ENCODE assay signal across 21 cellular contexts in the genomic region with DNA sequence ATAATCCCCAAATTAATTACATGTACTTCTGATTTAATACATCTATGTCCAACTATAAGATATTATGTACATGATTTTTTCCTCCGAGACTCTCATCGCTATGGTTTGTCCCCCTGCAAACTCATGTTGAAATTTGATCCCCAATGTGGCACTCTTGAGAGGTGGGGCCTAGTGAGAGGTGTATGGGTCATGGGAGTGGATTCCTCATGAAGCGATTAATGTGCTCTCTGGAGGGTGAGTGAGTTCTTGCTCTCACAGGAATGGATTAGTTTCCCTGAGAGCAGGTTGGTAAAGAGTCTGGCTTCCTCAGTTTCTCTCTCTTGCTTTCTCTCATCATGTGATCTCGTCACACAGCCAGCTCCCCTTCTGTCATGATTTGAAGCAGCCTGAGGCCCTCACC. TPM values are rescaled to one million over a fixed set of nuclear protein-coding genes. Genes with fewer than 3 reads are reported as not detected.
DNase-seq lines count a peak whose midpoint lies in the region; ATAC-seq and TF ChIP-seq lines count a peak whose summit lies in the region.
"Had no signal": no experiment of that assay in that cellular context is flagged by ENCODE, and none has a peak within 500 bp of the region (broad histone marks: within the 10 kb centered on the region; RNA-seq: fewer than 3 reads in every experiment).

No MANE protein-coding gene starts in this region.

- no peaks in the 10 kb centered on the region for H3K9me2 ChIP-seq in GM23338 (ENCODE audit: insufficient read depth)

- peak overlapping the region; percentile 54; the same call in 1 of the 2 replicates for H2AFZ ChIP-seq in GM23338

- no peaks in the 10 kb centered on the region for H4K20me1 ChIP-seq in GM23338 (replicated peaks; ENCODE audit: insufficient read depth)
- H4K20me1 ChIP-seq: BLaER1 had no signal

- H3F3A ChIP-seq in GM23338 (replicated peaks; ENCODE audit: low read depth) = no peaks in the 10 kb centered on the region

- ATAC-seq in GM23338 (peak; percentile 18; the same call in 1 of the 3 replicates), HG03039 (IDR thresholded peaks at IDR 0.05; ENCODE audit: unreplicated experiment) (no peak)
- ATAC-seq: K562, Panc1, T-cell had no signal

- no peak for TF ChIP-seq CTCF in Caco-2 (IDR thresholded peaks at IDR 0.05; ENCODE audit: insufficient read depth in 1 of 2, low read depth in 1 of 2, low read length in 1 of 2, severe bottlenecking in 1 of 2, unreplicated experiment in 1 of 2)
- no peak for TF ChIP-seq CTCF in GM23338 (conservative IDR thresholded peaks at IDR 0.05; ENCODE audit: low read depth in 2 of 2)

- H3K4me1 Mint-ChIP-seq in Caco-2 (ENCODE audit: low read depth, unreplicated experiment) (peaks cover 44% of the 10 kb centered on the region), GM23338 (peaks cover 11% of the 10 kb centered on the region; the same call in 2 of the 3 replicates)

- H3K27ac ChIP-seq in GM23338 (ENCODE audit: low read depth) = no peak overlapping the region
- H3K27ac ChIP-seq: BLaER1, SJCRH30 had no signal

- POLR2A ChIA-PET in Caco-2 (lab: Charles Lee) = no interaction called here

- CTCF ChIA-PET in Caco-2 (lab: Charles Lee) = no interaction called here

- peak overlapping the region; percentile 82 for H3K27ac Mint-ChIP-seq in Caco-2 (ENCODE audit: unreplicated experiment)
- H3K27ac Mint-ChIP-seq in GM23338 = no peak overlapping the region
- H3K27ac Mint-ChIP-seq: CD4-positive, alpha-beta T cell; T-cell had no signal

- no peaks in the 10 kb centered on the region for H3K27me3 ChIP-seq in Caco-2 (replicated peaks; ENCODE audit: control insufficient read depth, insufficient read depth, low read length)
- H3K27me3 ChIP-seq in GM23338 (ENCODE audit: insufficient read depth) = no peaks in the 10 kb centered on the region
- H3K27me3 ChIP-seq: BLaER1, MG63, SJCRH30 had no signal

- no TSS peak for BruUV-seq in Caco-2 (replicated peaks; lab: Mats Ljungman, UMichigan)

- H3K4me2 ChIP-seq in GM23338 = no peak overlapping the region
- H3K4me2 ChIP-seq: BLaER1 had no signal

- H3K27me3 Mint-ChIP-seq in Caco-2 (ENCODE audit: insufficient read depth, unreplicated experiment) (no peaks in the 10 kb centered on the region), GM23338 (ENCODE audit: insufficient read depth, low read depth, poor library complexity) (no peaks in the 10 kb centered on the region)
- H3K27me3 Mint-ChIP-seq: CD4-positive, alpha-beta T cell had no signal

- H3K4me3 ChIP-seq in Caco-2 (ENCODE audit: low read depth, low read length) (no peak overlapping the region), GM23338 (no peak overlapping the region)
- H3K4me3 ChIP-seq: BLaER1, K562, MG63, SJCRH30 had no signal

- peaks cover 27% of the 10 kb centered on the region for H3K36me3 Mint-ChIP-seq in Caco-2 (ENCODE audit: insufficient read depth, unreplicated experiment)
- no peaks in the 10 kb centered on the region for H3K36me3 Mint-ChIP-seq in GM23338 (ENCODE audit: low read depth)
- H3K36me3 Mint-ChIP-seq: T-cell had no signal

- H3K4me3 Mint-ChIP-seq in Caco-2 (ENCODE audit: unreplicated experiment) (no peak overlapping the region), GM23338 (no peak overlapping the region)
- H3K4me3 Mint-ChIP-seq: CD4-positive, alpha-beta T cell; T-cell had no signal

- peaks cover 49% of the 10 kb centered on the region for H3K4me1 ChIP-seq in Caco-2
- no peaks in the 10 kb centered on the region for H3K4me1 ChIP-seq in GM23338 (ENCODE audit: insufficient read depth)

- H3K36me3 ChIP-seq in Caco-2 (ENCODE audit: control insufficient read depth, insufficient read depth, low read length) (no peaks in the 10 kb centered on the region; the same call in 1 of the 2 replicates), GM23338 (ENCODE audit: insufficient read depth) (no peaks in the 10 kb centered on the region)
- H3K36me3 ChIP-seq: BLaER1, MG63, SJCRH30 had no signal

- intact Hi-C loops in Caco-2 (cut with micrococcal nuclease; ENCODE audit: unreplicated experiment) = no loop called here

- H3K9me3 Mint-ChIP-seq in Caco-2 (ENCODE audit: unreplicated experiment) (no peaks in the 10 kb centered on the region), GM23338 (no peaks in the 10 kb centered on the region)
- H3K9me3 Mint-ChIP-seq: CD4-positive, alpha-beta T cell; T-cell had no signal

- no peaks in the 10 kb centered on the region for H3K79me2 ChIP-seq in GM23338 (replicated peaks; ENCODE audit: insufficient read depth)

- no peaks in the 10 kb centered on the region for H3K9me3 ChIP-seq in Caco-2
- H3K9me3 ChIP-seq: BLaER1, MG63, SJCRH30 had no signal

- DNase-seq in Caco-2 (no peak), GM23338 (ENCODE audit: low spot score) (no peak), NCI-H2171 treated with DMSO at 0.1 percent for 48 hours (lab: John Stamatoyannopoulos, UW) (peak; percentile 72), left kidney (ENCODE audit: low read depth, low spot score) (peak; percentile 78), NCI-H1105 treated with DMSO at 0.1 percent for 48 hours (lab: John Stamatoyannopoulos, UW) (no peak), NCI-H1105 (lab: John Stamatoyannopoulos, UW) (no peak), anterior cingulate cortex (lab: John Stamatoyannopoulos, UW) (no peak)
- DNase-seq: ACHN; CD4-positive, alpha-beta T cell; COR-L47; MG63; NCI-H1436; NCI-H1930; NCI-H446 treated with DMSO at 0.1 percent for 48 hours; NCI-H748 treated with DMSO at 0.1 percent for 48 hours; T-cell had no signal

TF ChIP-seq in GM23338, 12 proteins besides CTCF, POLR2A, EP300 and RAD21 (continues in another document):
- TF ChIP-seq CREB1 (CRISPR knock-in tag; IDR thresholded peaks at IDR 0.05; ENCODE audit: low read depth) (no peak), REST (IDR thresholded peaks at IDR 0.05; ENCODE audit: unreplicated experiment) (no peak), ZNF331 (CRISPR knock-in tag; IDR thresholded peaks at IDR 0.05; ENCODE audit: low read depth) (no peak), JUNB (IDR thresholded peaks at IDR 0.05; ENCODE audit: unreplicated experiment) (no peak), NANOG (IDR thresholded peaks at IDR 0.05; ENCODE audit: borderline replicate concordance) (no peak)

RNA-seq across cellular contexts. Expression of gene HSF2BP, which starts 16.1 kb away (rescaled TPM):
- total RNA-seq in Caco-2 (2022) = 10.9 and 11.9 TPM in 2 replicates
- total RNA-seq in GM23338 (2014; rRNA removed; shearing (Covaris generic)) = 2.0 and 2.3 TPM in 2 replicates
- polyA plus RNA-seq in GM23338 (2016; fragmentation: Nextera tagmentation; extraction: Ambion mirVana) = 0.78 and 0.82 TPM in 2 replicates

RNA-seq across cellular contexts. Expression of gene RRP1B, which starts 16.2 kb away (rescaled TPM):
- 49.5 and 52.3 TPM in 2 replicates for total RNA-seq in Caco-2 (2022)
- total RNA-seq in GM23338 (2014; rRNA removed; shearing (Covaris generic)) = 91.7 and 95.7 TPM in 2 replicates
- polyA plus RNA-seq in GM23338 (2016; fragmentation: Nextera tagmentation; extraction: Ambion mirVana) = 54.0 and 54.8 TPM in 2 replicates

Comparison
In these comparisons a context has a peak if more than half of its experiments do, and no peak if none do; other contexts are left out.
1. DNase-seq: peak in NCI-H2171 treated with DMSO at 0.1 percent for 48 hours (single experiment) and left kidney (single experiment); none in Caco-2 (0 of 2), GM23338 (single experiment), NCI-H1105 treated with DMSO at 0.1 percent for 48 hours (single experiment), NCI-H1105 (single experiment) and anterior cingulate cortex (0 of 58).